18 cellular contexts compared by ENCODE assay signal in the genomic region with DNA sequence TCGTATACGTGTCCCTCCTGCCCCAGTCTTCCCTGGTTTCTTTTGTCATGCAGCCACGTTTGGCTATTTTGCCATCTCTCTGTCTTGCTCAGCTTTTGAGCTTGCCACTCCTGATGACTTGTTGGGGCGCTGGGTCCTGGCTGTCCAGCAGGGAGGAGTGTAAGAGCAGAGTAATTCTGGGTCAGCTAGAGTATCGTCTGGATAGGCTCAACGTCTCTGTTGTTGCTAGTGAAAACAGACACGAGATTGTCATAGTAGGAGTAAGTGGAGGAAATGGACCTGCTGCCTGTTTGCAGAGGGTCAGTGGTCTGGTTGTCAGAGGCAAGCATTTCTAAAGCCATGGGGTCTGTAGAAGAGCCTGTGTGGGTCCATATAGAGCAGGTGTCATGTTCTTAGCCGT.
DNase-seq lines count a peak whose midpoint lies in the region; ATAC-seq and TF ChIP-seq lines count a peak whose summit lies in the region.
"Had no signal": no experiment of that assay in that cellular context is flagged by ENCODE, and none has a peak within 500 bp of the region (broad histone marks: within the 10 kb centered on the region; RNA-seq: fewer than 3 reads in every experiment).

No MANE protein-coding gene starts in this region.

- TF ChIP-seq CTCF in H9 (conservative IDR thresholded peaks at IDR 0.05) (no peak), upper lobe of left lung (IDR thresholded peaks at IDR 0.05) (no peak), mucosa of descending colon (IDR thresholded peaks at IDR 0.05) (no peak)

- no peak overlapping the region for H4K5ac ChIP-seq in H9 (ENCODE audit: insufficient read length, low read depth, low read length)

- no peak overlapping the region for H3K18ac ChIP-seq in H9 (ENCODE audit: insufficient read length, low read depth, low read length)
- no peak overlapping the region for H3K18ac ChIP-seq in trophoblast cell (ENCODE audit: low read length)

- H3K4me2 ChIP-seq in H9 (ENCODE audit: insufficient read depth, insufficient read length, low read length), result no peak overlapping the region
- peak overlapping the region; percentile 34 for H3K4me2 ChIP-seq in trophoblast cell (ENCODE audit: low read length)

- no peak overlapping the region for H3K9ac ChIP-seq in H9 (ENCODE audit: extremely low read depth, insufficient read length, low read length)
- no peak overlapping the region for H3K9ac ChIP-seq in trophoblast cell (ENCODE audit: low read length)

- H4K20me1 ChIP-seq in H9 (ENCODE audit: control insufficient read depth, insufficient read depth, insufficient read length), result no peaks in the 10 kb centered on the region

- peaks cover 8% of the 10 kb centered on the region; the same call in 1 of the 2 replicates for H3K79me2 ChIP-seq in H9 (ENCODE audit: insufficient read depth, low read length)
- peaks cover 9% of the 10 kb centered on the region for H3K79me2 ChIP-seq in trophoblast cell (ENCODE audit: control insufficient read depth, insufficient read depth, low read length, poor library complexity)

- no peak overlapping the region for H2BK15ac ChIP-seq in H9 (ENCODE audit: low read depth, low read length)

- H4K8ac ChIP-seq in H9 (replicated peaks; ENCODE audit: insufficient read length, low read depth, low read length) (no peak overlapping the region), trophoblast cell (ENCODE audit: low read depth, low read length) (no peak overlapping the region)

- H2AFZ ChIP-seq in H9 (ENCODE audit: low read length) (no peak overlapping the region), trophoblast cell (ENCODE audit: insufficient read depth, low read length, poor library complexity) (no peak overlapping the region)

- TF ChIP-seq POLR2A in upper lobe of left lung (IDR thresholded peaks at IDR 0.05), result no peak

- H4K12ac ChIP-seq in trophoblast cell (ENCODE audit: low read depth, low read length), result no peak overlapping the region

- peaks cover 47% of the 10 kb centered on the region for H3K4me1 ChIP-seq in CD4-positive, alpha-beta memory T cell (ENCODE audit: insufficient read depth, low read length)
- peaks cover 20% of the 10 kb centered on the region for H3K4me1 ChIP-seq in H9 (ENCODE audit: insufficient read depth, low read length)
- peaks cover 20 to 39% of the 10 kb centered on the region in 2 experiments for H3K4me1 ChIP-seq in trophoblast cell (ENCODE audit: control insufficient read depth in 1 of 2, insufficient read depth in 2 of 2, low read length in 2 of 2)
- peaks cover 8 to 40% (median 20%) of the 10 kb centered on the region in 4 donors for H3K4me1 ChIP-seq in upper lobe of left lung
- H3K4me1 ChIP-seq in mucosa of descending colon (ENCODE audit: low read depth), result peaks cover 11% of the 10 kb centered on the region
- H3K4me1 ChIP-seq: BE2C had no signal

- no peak for ATAC-seq in effector memory CD8-positive, alpha-beta T cell (replicated peaks)
- no peak for ATAC-seq in upper lobe of left lung (ENCODE audit: low FRiP score in 2 of 2)
- no peak for ATAC-seq in mucosa of descending colon
- ATAC-seq: activated T-cell treated with anti-CD3 and anti-CD28 coated beads, Interleukin-2, amount 50 U/mL, for 4 hours had no signal

- H3K27ac ChIP-seq in CD4-positive, alpha-beta memory T cell (ENCODE audit: low read depth, low read length), result no peak overlapping the region
- H3K27ac ChIP-seq in H9 (ENCODE audit: insufficient read length, low read depth, low read length), result no peak overlapping the region
- peak overlapping the region; percentile 75 for H3K27ac ChIP-seq in trophoblast cell (ENCODE audit: low read depth, low read length)
- H3K27ac ChIP-seq in upper lobe of left lung, result no peak overlapping the region
- H3K27ac ChIP-seq: spleen had no signal

- no peak overlapping the region for H3K4ac ChIP-seq in H9 (ENCODE audit: low read depth, low read length)
- H3K4ac ChIP-seq in trophoblast cell (ENCODE audit: low read depth, low read length), result no peak overlapping the region

- CTCF ChIA-PET in CD4-positive, alpha-beta memory T cell (lab: Charles Lee; ENCODE audit: partially characterized antibody), result no interaction called here

- peaks cover 62 to 91% of the 10 kb centered on the region in 2 donors for H3K36me3 Mint-ChIP-seq in CD4-positive, alpha-beta memory T cell
- peaks cover 34 to 83% (median 70%) of the 10 kb centered on the region in 3 experiments for H3K36me3 Mint-ChIP-seq in H9 (ENCODE audit: insufficient read depth in 1 of 3, low read depth in 3 of 3)
- H3K36me3 Mint-ChIP-seq in effector memory CD8-positive, alpha-beta T cell (ENCODE audit: insufficient read depth), result peaks cover 54% of the 10 kb centered on the region

- no peaks in the 10 kb centered on the region for H3K23me2 ChIP-seq in H9 (ENCODE audit: insufficient read length, low read depth, low read length, poor library complexity, severe bottlenecking)

- no peak for DNase-seq in CD4-positive, alpha-beta memory T cell
- DNase-seq in H9 (no peak), trophoblast cell (no peak), upper lobe of left lung (no peak), NCI-H1105 treated with DMSO at 0.1 percent for 48 hours (lab: John Stamatoyannopoulos, UW) (no peak), mucosa of descending colon (no peak)
- no peak for DNase-seq in effector memory CD8-positive, alpha-beta T cell
- DNase-seq: activated T-cell treated with anti-CD3 and anti-CD28 coated beads, Interleukin-2, amount 50 U/mL, for 4 hours; aorta; BE2C; heart right ventricle; kidney; NCI-H1436 treated with DMSO at 0.1 percent for 48 hours; NCI-H226; spleen; stimulated activated naive CD4-positive, alpha-beta T cell treated with Interleukin-2 at 50 U/mL for 16 hours had no signal

- no peak overlapping the region for H3K56ac ChIP-seq in H9 (ENCODE audit: insufficient read length, low read depth, low read length)

- no peaks in the 10 kb centered on the region for H3K9me3 Mint-ChIP-seq in CD4-positive, alpha-beta memory T cell
- peaks cover 0 to 4% of the 10 kb centered on the region in 2 experiments; a peak in 2 of 5 replicates for H3K9me3 Mint-ChIP-seq in H9
- H3K9me3 Mint-ChIP-seq in effector memory CD8-positive, alpha-beta T cell, result no peaks in the 10 kb centered on the region
- H3K9me3 Mint-ChIP-seq: activated T-cell treated with anti-CD3 and anti-CD28 coated beads, Interleukin-2, amount 50 U/mL, for 4 hours; dendritic cell treated with granulocyte-macrophage colony-stimulating factor and Interleukin-4, amounts not matched to agents 40 ng/mL and 50 ng/mL, for 4 days had no signal

- H3K4me1 Mint-ChIP-seq in CD4-positive, alpha-beta memory T cell, result peaks cover 58 to 88% (median 76%) of the 10 kb centered on the region in 4 donors
- H3K4me1 Mint-ChIP-seq in H9, result peaks cover 48 to 55% of the 10 kb centered on the region in 2 experiments
- H3K4me1 Mint-ChIP-seq in effector memory CD8-positive, alpha-beta T cell (ENCODE audit: low read depth in 2 of 2), result peaks cover 49 to 63% of the 10 kb centered on the region in 2 donors

- peak overlapping the region in 5 of 7 donors; percentile 12 to 63 (median 29) for H3K27ac Mint-ChIP-seq in CD4-positive, alpha-beta memory T cell
- peak overlapping the region in 2 of 3 experiments; percentile 88 to 90; a peak in 4 of 7 replicates for H3K27ac Mint-ChIP-seq in H9
- peak overlapping the region; percentile 50 to 90 for H3K27ac Mint-ChIP-seq in effector memory CD8-positive, alpha-beta T cell
- H3K27ac Mint-ChIP-seq: dendritic cell treated with granulocyte-macrophage colony-stimulating factor and Interleukin-4, amounts not matched to agents 40 ng/mL and 50 ng/mL, for 4 days had no signal

- WGBS in H9 (ENCODE audit: extremely low coverage, insufficient read length, low lambda C conversion rate), result no CpG with 5 or more reads among the region's 8 CpGs
- WGBS in trophoblast cell (ENCODE audit: extremely low coverage, insufficient coverage, insufficient read length), result no CpG with 5 or more reads among the region's 8 CpGs
- 86 to 92% methylated on average over 8 of the region's 8 CpGs for WGBS in upper lobe of left lung, 2 donors

- H2BK5ac ChIP-seq in H9 (ENCODE audit: insufficient read length, low read length) (no peak overlapping the region), trophoblast cell (ENCODE audit: low read depth, low read length, poor library complexity) (peak overlapping the region; percentile 35)

- POLR2A ChIA-PET in CD4-positive, alpha-beta memory T cell (lab: Charles Lee; ENCODE audit: partially characterized antibody), result no interaction called here

- H4K91ac ChIP-seq in H9 (ENCODE audit: insufficient read length, low read depth, low read length) (no peak overlapping the region), trophoblast cell (ENCODE audit: low read depth, low read length) (no peak overlapping the region)

- H2BK12ac ChIP-seq in H9 (ENCODE audit: insufficient read length, low read depth, low read length), result no peak overlapping the region
- no peak overlapping the region for H2BK12ac ChIP-seq in trophoblast cell (ENCODE audit: low read length)

- H3K23ac ChIP-seq in H9 (ENCODE audit: insufficient read length, low read depth, low read length) (no peak overlapping the region), trophoblast cell (ENCODE audit: low read length) (no peak overlapping the region)

- no peak overlapping the region for H2AK5ac ChIP-seq in H9 (ENCODE audit: insufficient read length, low read length)
- H2AK5ac ChIP-seq in trophoblast cell (ENCODE audit: low read length), result no peak overlapping the region

- no peak overlapping the region for H3T11ph ChIP-seq in H9 (ENCODE audit: low read length)

- H3K79me1 ChIP-seq in H9 (ENCODE audit: insufficient read depth, low read depth, low read length, poor library complexity, severe bottlenecking) (peaks cover 19% of the 10 kb centered on the region), trophoblast cell (ENCODE audit: low read length) (peaks cover 10% of the 10 kb centered on the region)

- H3K14ac ChIP-seq in H9 (ENCODE audit: insufficient read depth, low read length) (no peak overlapping the region; the same call in 1 of the 2 replicates), trophoblast cell (ENCODE audit: low read length) (no peak overlapping the region)

- no peaks in the 10 kb centered on the region for H3K9me3 ChIP-seq in CD4-positive, alpha-beta memory T cell (ENCODE audit: control insufficient read depth in 1 of 2, low read length in 2 of 2)
- H3K9me3 ChIP-seq in H9 (ENCODE audit: control insufficient read depth, low read depth, low read length), result no peaks in the 10 kb centered on the region
- peaks cover 2% of the 10 kb centered on the region for H3K9me3 ChIP-seq in trophoblast cell (ENCODE audit: insufficient read depth, low read depth, low read length)
- H3K9me3 ChIP-seq in upper lobe of left lung, result no peaks in the 10 kb centered on the region
- no peaks in the 10 kb centered on the region for H3K9me3 ChIP-seq in mucosa of descending colon
- H3K9me3 ChIP-seq: BE2C, esophagus muscularis mucosa, heart right ventricle, spleen had no signal

- no peaks in the 10 kb centered on the region for H3K27me3 Mint-ChIP-seq in CD4-positive, alpha-beta memory T cell
- no peaks in the 10 kb centered on the region for H3K27me3 Mint-ChIP-seq in H9 (ENCODE audit: low read depth)
- H3K27me3 Mint-ChIP-seq in effector memory CD8-positive, alpha-beta T cell, result no peaks in the 10 kb centered on the region
- H3K27me3 Mint-ChIP-seq: dendritic cell treated with granulocyte-macrophage colony-stimulating factor and Interleukin-4, amounts not matched to agents 40 ng/mL and 50 ng/mL, for 4 days had no signal

- H2BK120ac ChIP-seq in H9 (ENCODE audit: low read depth, low read length, poor library complexity, severe bottlenecking) (no peak overlapping the region), trophoblast cell (ENCODE audit: insufficient read depth, low read length, poor library complexity) (no peak overlapping the region)

- intact Hi-C loops in CD4-positive, alpha-beta memory T cell (cut with micrococcal nuclease), result no loop called here
- intact Hi-C loops in mucosa of descending colon (cut with DNase I, micrococcal nuclease), result no loop called here

- no peak for TF ChIP-seq EP300 in upper lobe of left lung (IDR thresholded peaks at IDR 0.05)

- no peak overlapping the region for H3K4me3 Mint-ChIP-seq in CD4-positive, alpha-beta memory T cell
- H3K4me3 Mint-ChIP-seq in H9, result no peak overlapping the region
- H3K4me3 Mint-ChIP-seq in effector memory CD8-positive, alpha-beta T cell, result no peak overlapping the region
- H3K4me3 Mint-ChIP-seq: activated T-cell treated with anti-CD3 and anti-CD28 coated beads, Interleukin-2, amount 50 U/mL, for 4 hours; dendritic cell treated with granulocyte-macrophage colony-stimulating factor and Interleukin-4, amounts not matched to agents 40 ng/mL and 50 ng/mL, for 4 days had no signal

- no peaks in the 10 kb centered on the region for H3K27me3 ChIP-seq in CD4-positive, alpha-beta memory T cell (ENCODE audit: insufficient read depth, low read length)
- H3K27me3 ChIP-seq in H9 (ENCODE audit: insufficient read depth, low read length) (no peaks in the 10 kb centered on the region), trophoblast cell (ENCODE audit: insufficient read depth, low read length) (no peaks in the 10 kb centered on the region), upper lobe of left lung (no peaks in the 10 kb centered on the region)
- H3K27me3 ChIP-seq: BE2C, esophagus muscularis mucosa, heart right ventricle, spleen had no signal

- H3K36me3 ChIP-seq in CD4-positive, alpha-beta memory T cell (ENCODE audit: insufficient read depth, low read length), result peaks cover 75% of the 10 kb centered on the region
- peaks cover 22 to 29% of the 10 kb centered on the region in 2 experiments for H3K36me3 ChIP-seq in trophoblast cell (ENCODE audit: control insufficient read depth in 1 of 2, insufficient read depth in 2 of 2, low read length in 2 of 2)
- peaks cover 4 to 74% (median 28%) of the 10 kb centered on the region in 4 donors for H3K36me3 ChIP-seq in upper lobe of left lung
- H3K36me3 ChIP-seq in mucosa of descending colon (ENCODE audit: low read depth), result no peaks in the 10 kb centered on the region

- no peak overlapping the region for H2BK20ac ChIP-seq in H9 (ENCODE audit: low read depth, low read length, poor library complexity, severe bottlenecking)

- no peak overlapping the region for H3K4me3 ChIP-seq in CD4-positive, alpha-beta memory T cell (ENCODE audit: low read length in 2 of 2)
- H3K4me3 ChIP-seq in trophoblast cell (ENCODE audit: low read depth, low read length) (no peak overlapping the region), upper lobe of left lung (no peak overlapping the region), mucosa of descending colon (no peak overlapping the region)
- H3K4me3 ChIP-seq: esophagus muscularis mucosa, heart right ventricle, spleen had no signal

Comparison
In these comparisons a context has a peak if more than half of its experiments do, and no peak if none do; other contexts are left out.
1. H3K27ac Mint-ChIP-seq: peak in every context shown above with its lines; median percentile 89 in H9; 70 in effector memory CD8-positive, alpha-beta T cell; 29 in CD4-positive, alpha-beta memory T cell.